Comparison of ENCODE assay signal across 21 cellular contexts in the genomic region with DNA sequence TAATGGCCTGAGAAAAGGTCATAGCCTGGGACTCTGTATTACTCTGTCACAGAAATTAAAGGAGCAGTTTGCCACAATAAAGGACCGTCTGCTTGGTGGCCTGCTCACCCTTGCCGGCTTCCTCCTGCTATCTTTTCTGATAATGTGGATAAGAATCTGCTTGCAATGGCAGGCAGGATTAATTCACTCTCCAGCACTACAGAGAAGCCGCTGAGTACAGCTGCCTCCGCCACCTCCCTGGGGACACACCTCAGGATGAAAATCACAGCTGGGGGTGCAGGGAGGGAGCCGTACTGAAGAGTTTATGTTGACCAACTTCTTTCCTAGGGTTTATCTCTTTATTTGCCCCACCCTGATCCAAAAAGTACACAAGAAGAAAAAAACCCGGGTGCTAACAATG.
"Had no signal": no experiment of that assay in that cellular context is flagged by ENCODE, and none has a peak within 500 bp of the region (broad histone marks: within the 10 kb centered on the region; RNA-seq: fewer than 3 reads in every experiment).

No MANE protein-coding gene starts in this region.

- H3K9ac ChIP-seq: parathyroid adenoma had no signal

- H3K4me3 Mint-ChIP-seq: activated naive CD4-positive, alpha-beta T cell treated with anti-CD3 and anti-CD28 coated beads, Interleukin-2, amount 10 ng/mL, durations not matched to agents 7 days and 5 days; activated naive CD8-positive, alpha-beta T cell treated with anti-CD3 and anti-CD28 coated beads, Interleukin-2, amount 50 U/mL, for 24 hours; activated T-cell treated with anti-CD3 and anti-CD28 coated beads, Interleukin-2, amount 50 U/mL, for 4 hours; brain; natural killer cell treated with Interleukin-12 subunit alpha and Interleukin-12 subunit beta and Interleukin-15 and Interleukin-18, amount 100 ng/mL, for 72 hours had no signal

- H3K9me3 ChIP-seq: gastrocnemius medialis, right lobe of liver, thyroid gland had no signal

- H3K4me3 ChIP-seq: gastrocnemius medialis, right lobe of liver, thyroid gland had no signal

- H3K36me3 ChIP-seq: gastrocnemius medialis, right lobe of liver, thyroid gland had no signal

- H3K27ac Mint-ChIP-seq: activated naive CD4-positive, alpha-beta T cell treated with anti-CD3 and anti-CD28 coated beads, Interleukin-2, amount 10 ng/mL, durations not matched to agents 7 days and 5 days; activated naive CD8-positive, alpha-beta T cell treated with anti-CD3 and anti-CD28 coated beads, Interleukin-2, amount 50 U/mL, for 24 hours; natural killer cell treated with Interleukin-12 subunit alpha and Interleukin-12 subunit beta and Interleukin-15 and Interleukin-18, amount 100 ng/mL, for 72 hours had no signal

- H3K4me1 ChIP-seq: parathyroid adenoma, right lobe of liver had no signal

- H3K36me3 Mint-ChIP-seq: activated naive CD4-positive, alpha-beta T cell treated with anti-CD3 and anti-CD28 coated beads, Interleukin-2, amount 10 ng/mL, durations not matched to agents 7 days and 5 days; brain; natural killer cell treated with Interleukin-12 subunit alpha and Interleukin-12 subunit beta and Interleukin-15 and Interleukin-18, amount 100 ng/mL, for 72 hours had no signal

- H3K27me3 Mint-ChIP-seq: activated naive CD8-positive, alpha-beta T cell treated with anti-CD3 and anti-CD28 coated beads, Interleukin-2, amount 50 U/mL, for 24 hours; natural killer cell treated with Interleukin-12 subunit alpha and Interleukin-12 subunit beta and Interleukin-15 and Interleukin-18, amount 100 ng/mL, for 72 hours had no signal

- H3K4me1 Mint-ChIP-seq: activated naive CD4-positive, alpha-beta T cell treated with anti-CD3 and anti-CD28 coated beads, Interleukin-2, amount 10 ng/mL, durations not matched to agents 7 days and 5 days; activated naive CD8-positive, alpha-beta T cell treated with anti-CD3 and anti-CD28 coated beads, Interleukin-2, amount 50 U/mL, for 24 hours had no signal

- H3K9me3 Mint-ChIP-seq: activated naive CD8-positive, alpha-beta T cell treated with anti-CD3 and anti-CD28 coated beads, Interleukin-2, amount 50 U/mL, for 24 hours; natural killer cell treated with Interleukin-12 subunit alpha and Interleukin-12 subunit beta and Interleukin-15 and Interleukin-18, amount 100 ng/mL, for 72 hours had no signal

- DNase-seq: activated CD4-positive, alpha-beta T cell treated with anti-CD3 and anti-CD28 coated beads, Interleukin-2, amount 50 U/mL, for 1 hour; activated CD4-positive, CD25-positive, alpha-beta regulatory T cell treated with anti-CD3 and anti-CD28 coated beads, Interleukin-2, amount 50 U/mL, for 72 hours; activated CD8-positive, alpha-beta memory T cell treated with anti-CD3 and anti-CD28 coated beads, Interleukin-2, amount 50 U/mL, for 4 hours; activated effector memory CD4-positive, alpha-beta T cell treated with Interleukin-2 at 50 U/mL for 16 hours; activated naive CD4-positive, alpha-beta T cell treated with anti-CD3 and anti-CD28 coated beads, Interleukin-2, amount 10 ng/mL, durations not matched to agents 7 days and 5 days; activated naive CD8-positive, alpha-beta T cell treated with anti-CD3 and anti-CD28 coated beads, Interleukin-2, amount 50 U/mL, for 24 hours; activated T-cell treated with anti-CD3 and anti-CD28 coated beads, Interleukin-2, amount 50 U/mL, for 4 hours; anterior cingulate cortex; central memory CD4-positive, alpha-beta T cell; cortex of kidney; gastrocnemius medialis; head of caudate nucleus; left ventricle myocardium superior; right lobe of liver; stimulated activated CD8-positive, alpha-beta memory T cell treated with anti-CD3 and anti-CD28 coated beads, Interleukin-4, amount 100 ng/mL, for 48 hours; stimulated activated naive CD4-positive, alpha-beta T cell; T1000; thyroid gland had no signal

- H3K27ac ChIP-seq: gastrocnemius medialis, parathyroid adenoma, right lobe of liver, thyroid gland had no signal
